Comparison of ENCODE assay signal across 10 cellular contexts in the genomic region with DNA sequence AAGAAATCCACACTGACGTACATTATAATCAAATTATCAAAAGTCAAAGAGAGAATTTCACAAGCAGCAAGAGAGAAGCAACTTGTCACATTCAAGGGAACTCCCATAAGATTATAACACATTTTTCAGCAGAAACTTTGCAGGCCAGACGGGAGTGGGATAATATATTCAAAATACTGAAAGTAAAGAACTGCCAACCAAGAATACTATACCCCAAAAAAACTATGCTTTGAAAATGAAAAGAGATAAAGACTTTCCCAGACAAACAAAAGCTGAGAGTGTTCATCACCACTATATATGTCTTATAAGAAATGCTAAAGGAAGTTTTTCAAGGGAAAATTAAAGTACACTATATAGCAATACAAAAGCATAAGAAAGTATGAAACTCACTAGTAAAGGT.
A peak's percentile ranks its signal among the peaks of the same experiment; 100 is the strongest.
ATAC-seq and TF ChIP-seq lines count a peak whose summit lies in the region.
"Had no signal": no experiment of that assay in that cellular context is flagged by ENCODE, and none has a peak within 500 bp of the region (broad histone marks: within the 10 kb centered on the region; RNA-seq: fewer than 3 reads in every experiment).

No MANE protein-coding gene starts in this region.

- H3K4me1 ChIP-seq in HEK293 (ENCODE audit: control insufficient read depth, insufficient read depth, low read length), result no peaks in the 10 kb centered on the region
- H3K4me1 ChIP-seq: A549; BE2C; BLaER1; BLaER1 treated with 17β-estradiol and CSF1 and Interleukin-3, amounts not matched to agents 10 nM and 100 nM; Caco-2 had no signal

- CTCF ChIA-PET in HEK293 (lab: Yijun Ruan, JAX), result interaction anchor here (0.6 kb wide), 1 partner anchor 111 kb away, joined by 4 read pairs; no protein-coding TSS in a partner anchor

- H3K36me3 ChIP-seq in HEK293 (ENCODE audit: control insufficient read depth in 2 of 2, insufficient read depth in 1 of 2, low read length in 2 of 2), result no peaks in the 10 kb centered on the region
- H3K36me3 ChIP-seq: BE2C; BLaER1; BLaER1 treated with 17β-estradiol and CSF1 and Interleukin-3, amounts not matched to agents 10 nM and 100 nM had no signal

- no peak overlapping the region for H3K27ac ChIP-seq in HEK293 (ENCODE audit: extremely low read depth, low read depth, low read length)
- H3K27ac ChIP-seq: 22Rv1; A549; BLaER1; BLaER1 treated with 17β-estradiol and CSF1 and Interleukin-3, amounts not matched to agents 10 nM and 100 nM; C4-2B had no signal

- no peak for TF ChIP-seq CTCF in HEK293 (tag by site-specific recombination; IDR thresholded peaks at IDR 0.05)

- no peaks in the 10 kb centered on the region for H3K9me3 ChIP-seq in HEK293 (ENCODE audit: control insufficient read depth, insufficient read depth, low read depth, low read length)
- H3K9me3 ChIP-seq: A549, BE2C, Caco-2 had no signal

- POLR2A ChIA-PET in HEK293 (lab: Yijun Ruan, JAX), result no interaction called here

- no peak for ATAC-seq in HG03097 (IDR thresholded peaks at IDR 0.05; ENCODE audit: low FRiP score, unreplicated experiment)
- ATAC-seq: A549; CD8-positive, alpha-beta T cell had no signal

- no peak overlapping the region for H3K4me3 ChIP-seq in HEK293 (ENCODE audit: low read depth, low read length)
- H3K4me3 ChIP-seq: A549; BLaER1; BLaER1 treated with 17β-estradiol and CSF1 and Interleukin-3, amounts not matched to agents 10 nM and 100 nM had no signal

TF ChIP-seq in HEK293, 187 proteins besides CTCF, POLR2A, EP300 and RAD21:
- TF ChIP-seq HOXC10 (CRISPR knock-in tag; IDR thresholded peaks at IDR 0.05) (no peak), SETDB1 (IDR thresholded peaks at IDR 0.05; ENCODE audit: insufficient read length, low read length) (peak; percentile 90)
